1 cellular context compared by ENCODE assay signal in the genomic region with DNA sequence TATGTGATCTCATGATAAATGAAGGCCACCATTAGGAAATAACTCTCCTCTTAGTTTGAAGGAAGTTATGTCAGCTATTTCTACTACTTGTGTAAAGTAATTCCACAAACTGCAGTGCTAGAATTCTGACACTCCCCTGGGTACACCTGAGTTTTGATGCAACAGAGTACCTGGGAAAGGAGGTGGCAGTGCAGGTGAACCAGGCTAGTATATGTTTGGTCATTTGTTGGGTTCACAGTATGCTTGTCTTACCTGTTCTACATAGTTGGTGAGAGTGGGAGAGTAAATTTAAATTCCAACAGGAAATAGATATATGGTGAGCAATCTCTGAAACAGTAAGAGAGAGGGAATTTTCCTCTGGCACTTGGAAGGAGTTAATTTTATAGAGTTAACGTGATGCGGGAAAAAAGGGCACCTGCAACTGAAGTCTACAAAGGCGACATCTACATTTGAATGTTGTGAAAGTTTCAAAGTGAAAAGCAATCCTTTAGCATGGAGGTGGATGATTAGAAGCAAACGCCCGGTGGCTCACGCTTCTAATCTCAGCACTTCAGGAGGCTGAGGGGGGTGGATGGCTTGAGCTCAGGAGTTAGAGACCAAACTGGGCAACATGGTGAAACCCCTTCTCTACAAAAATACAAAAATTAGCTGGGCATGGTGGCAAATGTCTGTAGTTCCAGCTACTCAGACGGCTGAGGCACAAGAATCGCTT.
TF ChIP-seq lines count a peak whose summit lies in the region.

No MANE protein-coding gene starts in this region.

TF ChIP-seq in IMR-90, 13 proteins besides CTCF, POLR2A, EP300 and RAD21:
- TF ChIP-seq SMC3 (IDR thresholded peaks at IDR 0.05; ENCODE audit: low read depth, low read length) (no peak), MAZ (IDR thresholded peaks at IDR 0.05; ENCODE audit: borderline replicate concordance, low read depth, low read length) (no peak), MAFK (IDR thresholded peaks at IDR 0.05; ENCODE audit: low read depth, low read length) (no peak), RCOR1 (IDR thresholded peaks at IDR 0.05; ENCODE audit: insufficient replicate concordance, low read length) (no peak), CEBPB (IDR thresholded peaks at IDR 0.05; ENCODE audit: low read depth, low read length) (no peak), MXI1 (IDR thresholded peaks at IDR 0.05; ENCODE audit: borderline replicate concordance, low read depth, low read length) (no peak), BHLHE40 (IDR thresholded peaks at IDR 0.05; ENCODE audit: low read depth, low read length) (no peak), CHD1 (IDR thresholded peaks at IDR 0.05; ENCODE audit: low read depth, low read length) (no peak), FOS (IDR thresholded peaks at IDR 0.05; ENCODE audit: low read depth, low read length) (no peak), RFX5 (IDR thresholded peaks at IDR 0.05; ENCODE audit: low read depth, low read length) (no peak)
- TF ChIP-seq, protein P1, sequence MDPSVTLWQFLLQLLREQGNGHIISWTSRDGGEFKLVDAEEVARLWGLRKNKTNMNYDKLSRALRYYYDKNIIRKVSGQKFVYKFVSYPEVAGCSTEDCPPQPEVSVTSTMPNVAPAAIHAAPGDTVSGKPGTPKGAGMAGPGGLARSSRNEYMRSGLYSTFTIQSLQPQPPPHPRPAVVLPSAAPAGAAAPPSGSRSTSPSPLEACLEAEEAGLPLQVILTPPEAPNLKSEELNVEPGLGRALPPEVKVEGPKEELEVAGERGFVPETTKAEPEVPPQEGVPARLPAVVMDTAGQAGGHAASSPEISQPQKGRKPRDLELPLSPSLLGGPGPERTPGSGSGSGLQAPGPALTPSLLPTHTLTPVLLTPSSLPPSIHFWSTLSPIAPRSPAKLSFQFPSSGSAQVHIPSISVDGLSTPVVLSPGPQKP (IDR thresholded peaks at IDR 0.05; ENCODE audit: borderline replicate concordance, low read depth, low read length), result no peak
- TF ChIP-seq, protein P2, sequence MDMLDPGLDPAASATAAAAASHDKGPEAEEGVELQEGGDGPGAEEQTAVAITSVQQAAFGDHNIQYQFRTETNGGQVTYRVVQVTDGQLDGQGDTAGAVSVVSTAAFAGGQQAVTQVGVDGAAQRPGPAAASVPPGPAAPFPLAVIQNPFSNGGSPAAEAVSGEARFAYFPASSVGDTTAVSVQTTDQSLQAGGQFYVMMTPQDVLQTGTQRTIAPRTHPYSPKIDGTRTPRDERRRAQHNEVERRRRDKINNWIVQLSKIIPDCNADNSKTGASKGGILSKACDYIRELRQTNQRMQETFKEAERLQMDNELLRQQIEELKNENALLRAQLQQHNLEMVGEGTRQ (IDR thresholded peaks at IDR 0.05; ENCODE audit: low read depth, low read length), result no peak
